In the genomic region with DNA sequence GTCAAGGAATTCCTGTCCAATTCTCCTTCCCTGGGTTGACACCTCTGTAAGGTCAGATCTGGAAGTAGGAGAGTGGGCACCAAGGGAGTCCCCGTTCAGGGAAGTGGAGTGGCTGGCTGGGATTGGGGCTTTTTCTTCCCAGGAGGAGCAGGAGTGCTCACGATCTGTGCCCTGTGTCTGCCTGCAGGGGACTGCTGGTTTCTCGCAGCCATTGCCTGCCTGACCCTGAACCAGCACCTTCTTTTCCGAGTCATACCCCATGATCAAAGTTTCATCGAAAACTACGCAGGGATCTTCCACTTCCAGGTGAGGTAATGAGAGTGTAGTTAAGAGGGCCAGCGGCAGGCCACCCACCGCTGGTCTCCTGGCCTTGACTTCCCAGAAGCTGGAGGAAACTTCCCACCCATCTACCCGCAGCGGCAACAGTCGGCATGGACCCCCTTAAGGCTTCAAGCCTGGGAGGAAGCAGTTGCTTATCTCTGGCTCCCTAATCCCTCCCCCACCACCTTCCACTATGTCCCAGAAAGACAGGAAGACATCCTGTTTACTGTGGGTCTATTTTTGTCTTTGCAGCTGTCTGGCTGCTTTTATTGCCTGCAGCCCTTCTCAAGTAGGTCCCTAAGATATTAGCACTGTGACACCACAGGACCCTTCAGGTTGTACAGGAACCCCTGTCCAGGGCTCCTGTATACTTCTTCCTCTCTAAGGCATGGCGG, we compare ENCODE assay signal across 18 cellular contexts. TPM values are rescaled to one million over a fixed set of nuclear protein-coding genes. Genes with fewer than 3 reads are reported as not detected.
A peak's percentile ranks its signal among the peaks of the same experiment; 100 is the strongest.
DNase-seq lines count a peak whose midpoint lies in the region; ATAC-seq and TF ChIP-seq lines count a peak whose summit lies in the region.
"Had no signal": no experiment of that assay in that cellular context is flagged by ENCODE, and none has a peak within 500 bp of the region (broad histone marks: within the 10 kb centered on the region; RNA-seq: fewer than 3 reads in every experiment).

No MANE protein-coding gene starts in this region.

- TF ChIP-seq CTCF in GM23338 (conservative IDR thresholded peaks at IDR 0.05; ENCODE audit: low read depth in 2 of 2) (no peak), psoas muscle (IDR thresholded peaks at IDR 0.05) (no peak)

- H3K36me3 ChIP-seq in GM23338 (ENCODE audit: insufficient read depth) (no peaks in the 10 kb centered on the region), SJCRH30 (no peaks in the 10 kb centered on the region), psoas muscle (ENCODE audit: insufficient read depth in 1 of 2, low read depth in 1 of 2) (peaks cover 0 to 45% of the 10 kb centered on the region in 2 donors)
- H3K36me3 ChIP-seq: pancreas had no signal

- peaks cover 9% of the 10 kb centered on the region; the same call in 1 of the 2 replicates for H3K9me2 ChIP-seq in GM23338 (ENCODE audit: insufficient read depth)

- no peak overlapping the region for H3K27ac ChIP-seq in GM23338 (ENCODE audit: low read depth)
- H3K27ac ChIP-seq in SJCRH30, result peak overlapping the region; percentile 31; the same call in 1 of the 2 replicates
- peak overlapping the region; percentile 96 for H3K27ac ChIP-seq in psoas muscle
- H3K27ac ChIP-seq: esophagus muscularis mucosa, pancreas, thoracic aorta had no signal

- H3K4me2 ChIP-seq in GM23338, result no peak overlapping the region
- H3K4me2 ChIP-seq: smooth muscle cell had no signal

- H3F3A ChIP-seq in GM23338 (replicated peaks; ENCODE audit: low read depth), result no peaks in the 10 kb centered on the region

- peak overlapping the region; percentile 82 for H2AFZ ChIP-seq in GM23338

- H3K9me3 Mint-ChIP-seq in GM23338, result no peaks in the 10 kb centered on the region; the same call in 2 of the 3 replicates
- H3K9me3 Mint-ChIP-seq in activated CD4-positive, alpha-beta T cell treated with anti-CD3 and anti-CD28 coated beads, Interleukin-2, amount 10 ng/mL, durations not matched to agents 24 days and 14 days, result no peaks in the 10 kb centered on the region
- H3K9me3 Mint-ChIP-seq: activated CD4-positive, alpha-beta memory T cell treated with anti-CD3 and anti-CD28 coated beads, Interleukin-2, amount 10 ng/mL, durations not matched to agents 7 days and 5 days; activated T-cell treated with anti-CD3 and anti-CD28 coated beads, Interleukin-2, amount 50 U/mL, for 24 hours; brain had no signal

- peaks cover 22% of the 10 kb centered on the region for H3K4me1 Mint-ChIP-seq in GM23338
- H3K4me1 Mint-ChIP-seq in activated CD4-positive, alpha-beta T cell treated with anti-CD3 and anti-CD28 coated beads, Interleukin-2, amount 10 ng/mL, durations not matched to agents 24 days and 14 days, result no peaks in the 10 kb centered on the region
- H3K4me1 Mint-ChIP-seq: activated CD4-positive, alpha-beta memory T cell treated with anti-CD3 and anti-CD28 coated beads, Interleukin-2, amount 10 ng/mL, durations not matched to agents 7 days and 5 days; brain had no signal

- ATAC-seq in GM23338 (peak; percentile 36), left lobe of liver (peak; percentile 53), psoas muscle (peak; percentile 79 to 91 (median 89))

- H3K36me3 Mint-ChIP-seq in GM23338 (ENCODE audit: low read depth), result no peaks in the 10 kb centered on the region
- H3K36me3 Mint-ChIP-seq in activated CD4-positive, alpha-beta T cell treated with anti-CD3 and anti-CD28 coated beads, Interleukin-2, amount 10 ng/mL, durations not matched to agents 24 days and 14 days (ENCODE audit: low read depth), result no peaks in the 10 kb centered on the region
- H3K36me3 Mint-ChIP-seq: brain had no signal

- no peak for DNase-seq in GM23338 (ENCODE audit: low spot score)
- DNase-seq in SJCRH30, result peak; percentile 56 to 68
- no peak for DNase-seq in left lobe of liver (ENCODE audit: low spot score)
- no peak for DNase-seq in psoas muscle
- DNase-seq in GF-D8 (lab: John Stamatoyannopoulos, UW), result no peak
- no peak for DNase-seq in activated CD4-positive, alpha-beta T cell treated with anti-CD3 and anti-CD28 coated beads, Interleukin-2, amount 10 ng/mL, durations not matched to agents 24 days and 14 days
- DNase-seq in NOMO-1 treated with DMSO at 0.1 percent for 48 hours (lab: John Stamatoyannopoulos, UW; ENCODE audit: unreplicated experiment), result no peak
- DNase-seq: activated T-cell treated with anti-CD3 and anti-CD28 coated beads, Interleukin-2, amount 50 U/mL, for 24 hours; KG1; NCI-H1092; pancreas; SW 1271 had no signal

- H3K27ac Mint-ChIP-seq in GM23338, result no peak overlapping the region
- H3K27ac Mint-ChIP-seq in activated CD4-positive, alpha-beta T cell treated with anti-CD3 and anti-CD28 coated beads, Interleukin-2, amount 10 ng/mL, durations not matched to agents 24 days and 14 days, result no peak overlapping the region
- H3K27ac Mint-ChIP-seq: activated CD4-positive, alpha-beta memory T cell treated with anti-CD3 and anti-CD28 coated beads, Interleukin-2, amount 10 ng/mL, durations not matched to agents 7 days and 5 days; activated naive CD8-positive, alpha-beta T cell; activated T-cell treated with anti-CD3 and anti-CD28 coated beads, Interleukin-2, amount 50 U/mL, for 24 hours had no signal

- intact Hi-C loops in psoas muscle (cut with DNase I), result loop anchor here (1.0 to 5.0 kb wide), 6 partner anchors 25 to 114 kb away; a partner anchor contains a TSS
- intact Hi-C loops in activated CD4-positive, alpha-beta T cell treated with anti-CD3 and anti-CD28 coated beads, Interleukin-2, amount 10 ng/mL, durations not matched to agents 24 days and 14 days (cut with micrococcal nuclease), result no loop called here

- no peaks in the 10 kb centered on the region for H3K9me3 ChIP-seq in SJCRH30 (replicated peaks)
- H3K9me3 ChIP-seq in psoas muscle, result no peaks in the 10 kb centered on the region
- H3K9me3 ChIP-seq: esophagus muscularis mucosa, pancreas, thoracic aorta had no signal

- 44 to 58% (median 49%) methylated on average over 12 of the region's 12 CpGs for WGBS in psoas muscle, 3 donors

- H4K20me1 ChIP-seq in GM23338 (replicated peaks; ENCODE audit: insufficient read depth), result no peaks in the 10 kb centered on the region

- H3K4me3 ChIP-seq in GM23338, result no peak overlapping the region
- H3K4me3 ChIP-seq in SJCRH30, result no peak overlapping the region
- peak overlapping the region; percentile 17 for H3K4me3 ChIP-seq in psoas muscle
- H3K4me3 ChIP-seq: esophagus muscularis mucosa, pancreas, smooth muscle cell, thoracic aorta had no signal

- H3K4me3 Mint-ChIP-seq in GM23338, result no peak overlapping the region
- H3K4me3 Mint-ChIP-seq in activated CD4-positive, alpha-beta T cell treated with anti-CD3 and anti-CD28 coated beads, Interleukin-2, amount 10 ng/mL, durations not matched to agents 24 days and 14 days, result no peak overlapping the region
- H3K4me3 Mint-ChIP-seq: activated CD4-positive, alpha-beta memory T cell treated with anti-CD3 and anti-CD28 coated beads, Interleukin-2, amount 10 ng/mL, durations not matched to agents 7 days and 5 days; activated naive CD8-positive, alpha-beta T cell; activated T-cell treated with anti-CD3 and anti-CD28 coated beads, Interleukin-2, amount 50 U/mL, for 24 hours; brain had no signal

- H3K27me3 ChIP-seq in GM23338 (ENCODE audit: insufficient read depth) (no peaks in the 10 kb centered on the region), SJCRH30 (no peaks in the 10 kb centered on the region), psoas muscle (ENCODE audit: insufficient read depth in 3 of 3, low read length in 2 of 3) (no peaks in the 10 kb centered on the region)
- H3K27me3 ChIP-seq: esophagus muscularis mucosa, pancreas had no signal

- H3K4me1 ChIP-seq in GM23338 (ENCODE audit: insufficient read depth) (peaks cover 15% of the 10 kb centered on the region), SJCRH30 (peaks cover 21% of the 10 kb centered on the region), psoas muscle (peaks cover 40% of the 10 kb centered on the region)
- H3K4me1 ChIP-seq: esophagus muscularis mucosa, pancreas had no signal

- H3K79me2 ChIP-seq in GM23338 (replicated peaks; ENCODE audit: insufficient read depth), result no peaks in the 10 kb centered on the region

- H3K27me3 Mint-ChIP-seq in GM23338 (ENCODE audit: insufficient read depth, low read depth, poor library complexity), result peaks cover 8% of the 10 kb centered on the region
- H3K27me3 Mint-ChIP-seq in activated CD4-positive, alpha-beta T cell treated with anti-CD3 and anti-CD28 coated beads, Interleukin-2, amount 10 ng/mL, durations not matched to agents 24 days and 14 days, result no peaks in the 10 kb centered on the region
- H3K27me3 Mint-ChIP-seq: activated CD4-positive, alpha-beta memory T cell treated with anti-CD3 and anti-CD28 coated beads, Interleukin-2, amount 10 ng/mL, durations not matched to agents 7 days and 5 days; activated naive CD8-positive, alpha-beta T cell; activated T-cell treated with anti-CD3 and anti-CD28 coated beads, Interleukin-2, amount 50 U/mL, for 24 hours had no signal

TF ChIP-seq in GM23338, 12 proteins besides CTCF, POLR2A, EP300 and RAD21 (continues in another document):
- TF ChIP-seq NANOG (IDR thresholded peaks at IDR 0.05; ENCODE audit: borderline replicate concordance) (no peak), EZH2phosphoT487 (IDR thresholded peaks at IDR 0.05; ENCODE audit: unreplicated experiment) (no peak), POLR2AphosphoS5 (IDR thresholded peaks at IDR 0.05; ENCODE audit: low read depth) (no peak)

RNA-seq across cellular contexts. Expression of a gene that starts 26.8 kb away (rescaled TPM):
- total RNA-seq in GM23338 (2014; rRNA removed; shearing (Covaris generic)), result 1.1 and 2.1 TPM in 2 replicates
- polyA plus RNA-seq in GM23338 (2016; fragmentation: Nextera tagmentation; extraction: Ambion mirVana) (0.37 and 0.84 TPM in 2 replicates), psoas muscle (100 to 1,000 TPM; 114 to 214 (median 154) TPM)
- 0.59 and 0.81 TPM in 2 replicates for total RNA-seq in SJCRH30 (2014; rRNA removed; shearing (Covaris generic))
- total RNA-seq in left lobe of liver (26.4 TPM), psoas muscle (100 to 1,000 TPM; 216 to 413 (median 266) TPM)
- 1.3 and 2.3 TPM in 2 replicates for total RNA-seq in activated CD4-positive, alpha-beta T cell treated with anti-CD3 and anti-CD28 coated beads, Interleukin-2, amount 10 ng/mL, durations not matched to agents 24 days and 14 days

Comparison
In these comparisons a context has a peak if more than half of its experiments do, and no peak if none do; other contexts are left out.
1. ATAC-seq: peak in every context shown above with its lines; median percentile 89 in psoas muscle; 53 in left lobe of liver; 36 in GM23338.
2. DNase-seq: peak in SJCRH30 (2 of 2); none in GM23338 (single experiment), left lobe of liver (single experiment), psoas muscle (0 of 2), GF-D8 (single experiment), activated CD4-positive, alpha-beta T cell treated with anti-CD3 and anti-CD28 coated beads, Interleukin-2, amount 10 ng/mL, durations not matched to agents 24 days and 14 days (single experiment) and NOMO-1 treated with DMSO at 0.1 percent for 48 hours (single experiment).